ENCODE assay signal across 16 cellular contexts in the genomic region with DNA sequence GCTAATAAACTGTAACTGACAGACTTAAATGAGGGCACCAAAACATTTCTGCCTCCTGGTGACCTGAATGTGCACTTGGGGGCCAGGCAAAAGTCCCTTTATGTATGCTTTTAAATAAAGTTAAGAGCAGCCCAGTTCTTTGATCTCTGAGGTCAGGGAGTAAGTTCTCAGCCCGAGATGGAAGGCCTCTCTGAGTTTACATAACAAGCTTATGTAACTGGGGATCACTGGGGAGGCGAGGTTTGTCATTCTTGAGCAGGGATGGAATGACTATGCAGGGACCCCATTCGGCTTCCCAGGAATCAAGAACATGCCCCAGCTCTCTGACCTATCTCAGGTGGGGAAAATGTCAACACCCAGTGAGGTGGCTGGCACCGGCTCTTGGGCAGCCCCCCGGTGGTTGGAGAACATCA.
A peak's percentile ranks its signal among the peaks of the same experiment; 100 is the strongest.
DNase-seq lines count a peak whose midpoint lies in the region; ATAC-seq and TF ChIP-seq lines count a peak whose summit lies in the region.
"Had no signal": no experiment of that assay in that cellular context is flagged by ENCODE, and none has a peak within 500 bp of the region (broad histone marks: within the 10 kb centered on the region; RNA-seq: fewer than 3 reads in every experiment).

No MANE protein-coding gene starts in this region.

- H3K27ac ChIP-seq in GM23338 (ENCODE audit: low read depth) = no peak overlapping the region
- peak overlapping the region; percentile 28 for H3K27ac ChIP-seq in right atrium auricular region
- peak overlapping the region in 26 of 59 donors; percentile 0 to 73 (median 37) for H3K27ac ChIP-seq in dorsolateral prefrontal cortex
- H3K27ac ChIP-seq: PC-9 had no signal

- H3K9me3 Mint-ChIP-seq in T-helper 2 cell treated with Interferon-gamma antibody and Interleukin-4, amounts not matched to agents 5 μg/mL and 100 μg/mL, for 36 hours = peaks cover 2% of the 10 kb centered on the region
- H3K9me3 Mint-ChIP-seq in GM23338 (no peaks in the 10 kb centered on the region), nephron progenitor cell (no peaks in the 10 kb centered on the region)
- H3K9me3 Mint-ChIP-seq: HFFc6 had no signal

- no peak overlapping the region for H2AFZ ChIP-seq in GM23338
- H2AFZ ChIP-seq: PC-9 had no signal

- ATAC-seq in GM23338 = peak; percentile 71
- ATAC-seq in activated CD4-positive, CD25-positive, alpha-beta regulatory T cell treated with anti-CD3 and anti-CD28 coated beads, Interleukin-2, amount 50 U/mL, for 24 hours = no peak

- H3K4me1 ChIP-seq in GM23338 (ENCODE audit: insufficient read depth) (no peaks in the 10 kb centered on the region), right atrium auricular region (peaks cover 0 to 26% of the 10 kb centered on the region in 2 donors)

- H3K4me1 Mint-ChIP-seq in T-helper 2 cell treated with Interferon-gamma antibody and Interleukin-4, amounts not matched to agents 5 μg/mL and 100 μg/mL, for 36 hours (ENCODE audit: low read depth) = peaks cover 45% of the 10 kb centered on the region
- peaks cover 10% of the 10 kb centered on the region for H3K4me1 Mint-ChIP-seq in GM23338
- H3K4me1 Mint-ChIP-seq in nephron progenitor cell = peaks cover 24% of the 10 kb centered on the region

- H3K4me3 Mint-ChIP-seq in T-helper 2 cell treated with Interferon-gamma antibody and Interleukin-4, amounts not matched to agents 5 μg/mL and 100 μg/mL, for 36 hours = no peak overlapping the region
- H3K4me3 Mint-ChIP-seq in GM23338 = no peak overlapping the region
- no peak overlapping the region for H3K4me3 Mint-ChIP-seq in nephron progenitor cell
- H3K4me3 Mint-ChIP-seq: HFFc6 had no signal

- 0 out of 2 replicates have a peak, but pooled peaks cover 6% of the 10 kb centered on the region for H3K9me2 ChIP-seq in GM23338 (ENCODE audit: insufficient read depth)

- H3K79me2 ChIP-seq in GM23338 (replicated peaks; ENCODE audit: insufficient read depth) = no peaks in the 10 kb centered on the region

- H3K4me3 ChIP-seq in GM23338 (no peak overlapping the region), right atrium auricular region (no peak overlapping the region), dorsolateral prefrontal cortex (no peak overlapping the region)
- H3K4me3 ChIP-seq: PC-9 had no signal

- peaks cover 52% of the 10 kb centered on the region for H3K36me3 Mint-ChIP-seq in T-helper 2 cell treated with Interferon-gamma antibody and Interleukin-4, amounts not matched to agents 5 μg/mL and 100 μg/mL, for 36 hours (ENCODE audit: low read depth)
- H3K36me3 Mint-ChIP-seq in GM23338 (ENCODE audit: low read depth) = peaks cover 13% of the 10 kb centered on the region
- H3K36me3 Mint-ChIP-seq in nephron progenitor cell (ENCODE audit: low read depth) = peaks cover 90% of the 10 kb centered on the region

- H3F3A ChIP-seq in GM23338 (replicated peaks; ENCODE audit: low read depth) = no peaks in the 10 kb centered on the region

- H3K27me3 ChIP-seq in GM23338 (ENCODE audit: insufficient read depth) = no peaks in the 10 kb centered on the region
- H3K27me3 ChIP-seq in right atrium auricular region = no peaks in the 10 kb centered on the region
- no peaks in the 10 kb centered on the region for H3K27me3 ChIP-seq in dorsolateral prefrontal cortex

- H3K9me3 ChIP-seq in right atrium auricular region = no peaks in the 10 kb centered on the region

- intact Hi-C loops in dorsolateral prefrontal cortex (cut with DNase I) = no loop called here

- no peaks in the 10 kb centered on the region for H3K27me3 Mint-ChIP-seq in T-helper 2 cell treated with Interferon-gamma antibody and Interleukin-4, amounts not matched to agents 5 μg/mL and 100 μg/mL, for 36 hours (ENCODE audit: low read depth)
- H3K27me3 Mint-ChIP-seq in GM23338 (ENCODE audit: insufficient read depth, low read depth, poor library complexity) (no peaks in the 10 kb centered on the region), nephron progenitor cell (ENCODE audit: low read depth, poor library complexity) (no peaks in the 10 kb centered on the region)

- no peak for DNase-seq in T-helper 2 cell treated with Interferon-gamma antibody and Interleukin-4, amounts not matched to agents 5 μg/mL and 100 μg/mL, for 36 hours (ENCODE audit: low spot score)
- DNase-seq in T-helper 2 cell (no peak), GM23338 (ENCODE audit: low spot score) (peak; percentile 14), right atrium auricular region (ENCODE audit: low spot score) (no peak), nephron progenitor cell (no peak), dorsolateral prefrontal cortex (no peak), anterior cingulate cortex (lab: John Stamatoyannopoulos, UW) (no peak)
- DNase-seq: 8988T, C1 segment of cervical spinal cord, DMS 273 treated with DMSO at 0.1 percent for 48 hours, HFFc6, KG1, NCI-H187 treated with DMSO at 0.1 percent for 48 hours, NCI-H446, PC-9 had no signal

- H3K36me3 ChIP-seq in GM23338 (ENCODE audit: insufficient read depth) (no peaks in the 10 kb centered on the region), right atrium auricular region (peaks cover 2% of the 10 kb centered on the region)

- H4K20me1 ChIP-seq in GM23338 (replicated peaks; ENCODE audit: insufficient read depth) = no peaks in the 10 kb centered on the region

- peak overlapping the region; percentile 41 for H3K27ac Mint-ChIP-seq in T-helper 2 cell treated with Interferon-gamma antibody and Interleukin-4, amounts not matched to agents 5 μg/mL and 100 μg/mL, for 36 hours
- no peak overlapping the region for H3K27ac Mint-ChIP-seq in GM23338
- H3K27ac Mint-ChIP-seq in nephron progenitor cell = peak overlapping the region; percentile 79
- H3K27ac Mint-ChIP-seq: HFFc6 had no signal

- no peak overlapping the region for H3K4me2 ChIP-seq in GM23338
- H3K4me2 ChIP-seq: PC-9 had no signal

- TF ChIP-seq CTCF in GM23338 (conservative IDR thresholded peaks at IDR 0.05; ENCODE audit: low read depth in 2 of 2) = no peak
- no peak for TF ChIP-seq CTCF in right atrium auricular region (IDR thresholded peaks at IDR 0.05)
- TF ChIP-seq CTCF in nephron progenitor cell (IDR thresholded peaks at IDR 0.05) = no peak
- TF ChIP-seq CTCF in dorsolateral prefrontal cortex (IDR thresholded peaks at IDR 0.05 in 54 of 56, conservative IDR thresholded peaks at IDR 0.05 in 2 of 56; ENCODE audit: low read depth in 1 of 56, partially characterized antibody in 56 of 56) = no peak

TF ChIP-seq in GM23338, 12 proteins besides CTCF, POLR2A, EP300 and RAD21 (continues in another document):
- no peak for TF ChIP-seq ZNF114 (CRISPR knock-in tag; IDR thresholded peaks at IDR 0.05)
- no peak for TF ChIP-seq EZH2 (IDR thresholded peaks at IDR 0.05; ENCODE audit: low read depth, unreplicated experiment)
- no peak for TF ChIP-seq STAT1 (IDR thresholded peaks at IDR 0.05; ENCODE audit: unreplicated experiment)
- TF ChIP-seq JUNB (IDR thresholded peaks at IDR 0.05; ENCODE audit: unreplicated experiment) = no peak
- TF ChIP-seq EZH2phosphoT487 (IDR thresholded peaks at IDR 0.05; ENCODE audit: unreplicated experiment) = no peak
